1 cellular context compared by ENCODE assay signal in the genomic region with DNA sequence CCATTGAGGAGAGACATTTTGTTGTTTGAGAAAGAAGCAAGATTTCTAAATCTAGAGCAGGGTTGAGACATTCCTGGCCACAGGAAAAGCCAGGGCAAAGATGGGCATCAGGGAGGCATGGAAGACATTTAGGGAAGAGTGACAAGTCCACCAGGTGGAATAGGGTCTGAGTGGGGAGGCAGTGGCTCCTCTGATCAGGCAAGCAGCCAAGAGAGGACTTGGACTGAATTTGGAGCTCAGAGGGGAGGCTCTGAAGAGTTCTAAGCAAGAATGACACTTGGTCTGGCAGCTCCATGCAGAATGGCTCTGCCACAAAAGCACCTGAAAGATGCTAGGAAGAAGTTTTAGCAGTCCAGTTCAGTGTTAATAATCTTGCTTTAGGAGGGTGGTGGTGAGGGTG.
TF ChIP-seq lines count a peak whose summit lies in the region.

No MANE protein-coding gene starts in this region.

TF ChIP-seq in HepG2, 621 proteins besides CTCF, POLR2A, EP300 and RAD21 (continued from another document):
- TF ChIP-seq ZBED4 (CRISPR knock-in tag; IDR thresholded peaks at IDR 0.05; ENCODE audit: borderline replicate concordance) (no peak), FOXC1 (CRISPR knock-in tag; IDR thresholded peaks at IDR 0.05; ENCODE audit: borderline replicate concordance) (no peak), ZNF652 (CRISPR knock-in tag; IDR thresholded peaks at IDR 0.05; ENCODE audit: borderline replicate concordance, low read depth) (no peak), DNMT3B (CRISPR knock-in tag; conservative IDR thresholded peaks at IDR 0.05) (no peak)
